ENCODE assay signal across 1 cellular context in genomic region chr11:47234669-47235075, GRCh38.
TF ChIP-seq lines count a peak whose summit lies in the region.

No MANE protein-coding gene starts in this region.

TF ChIP-seq in K562, 482 proteins besides CTCF, POLR2A, EP300 and RAD21:
- TF ChIP-seq ZNF398 (CRISPR knock-in tag; IDR thresholded peaks at IDR 0.05) (no peak), NFIC (IDR thresholded peaks at IDR 0.05) (peak; percentile 35; the same call in 1 of the 2 replicates)
